9 cellular contexts compared by ENCODE assay signal in genomic region chr11:91947215-91947614, GRCh38.
DNase-seq lines count a peak whose midpoint lies in the region; ATAC-seq and TF ChIP-seq lines count a peak whose summit lies in the region.
"Had no signal": no experiment of that assay in that cellular context is flagged by ENCODE, and none has a peak within 500 bp of the region (broad histone marks: within the 10 kb centered on the region; RNA-seq: fewer than 3 reads in every experiment).

No MANE protein-coding gene starts in this region.

- no peaks in the 10 kb centered on the region for H3K36me3 ChIP-seq in tibial artery
- H3K36me3 ChIP-seq: WERI-Rb-1 had no signal

- H3K9me3 ChIP-seq in tibial artery, result no peaks in the 10 kb centered on the region

- DNase-seq in M059J (ENCODE audit: low read depth) (peak; percentile 96), NCI-H82 (lab: John Stamatoyannopoulos, UW) (peak; percentile 62), fibroblast of peridontal ligament (ENCODE audit: extremely low read depth) (peak; percentile 1), tibial artery (peak; percentile 49 to 65), dedifferentiated amniotic fluid mesenchymal stem cell (ENCODE audit: extremely low spot score) (no peak)
- DNase-seq: substantia nigra, WERI-Rb-1 had no signal

- TF ChIP-seq CTCF in tibial artery (IDR thresholded peaks at IDR 0.05), result no peak

- H3K27ac ChIP-seq in tibial artery, result peak overlapping the region; percentile 41 to 59
- H3K27ac ChIP-seq: WERI-Rb-1 had no signal

- peaks cover 0 to 24% (median 17%) of the 10 kb centered on the region in 4 donors for H3K4me1 ChIP-seq in tibial artery

- H3K4me3 ChIP-seq in tibial artery, result no peak overlapping the region

- intact Hi-C loops in tibial artery (cut with DNase I; ENCODE audit: low total_unique reads), result no loop called here

- H3K27me3 ChIP-seq in tibial artery, result no peaks in the 10 kb centered on the region

- ATAC-seq in HG03432 (IDR thresholded peaks at IDR 0.05; ENCODE audit: unreplicated experiment) (no peak), GM19455 (IDR thresholded peaks at IDR 0.05; ENCODE audit: unreplicated experiment) (no peak)
